ENCODE assay signal across 32 cellular contexts in genomic region chr2:188928643-188929042, GRCh38. TPM values are rescaled to one million over a fixed set of nuclear protein-coding genes. Genes with fewer than 3 reads are reported as not detected.
"Had no signal": no experiment of that assay in that cellular context is flagged by ENCODE, and none has a peak within 500 bp of the region (broad histone marks: within the 10 kb centered on the region; RNA-seq: fewer than 3 reads in every experiment).

No MANE protein-coding gene starts in this region.

- H3K36me3 ChIP-seq: esophagus muscularis mucosa, gastroesophageal sphincter, heart right ventricle had no signal

- DNase-seq: activated CD4-positive, alpha-beta T cell treated with anti-CD3 and anti-CD28 coated beads for 48 hours; activated CD4-positive, alpha-beta T cell treated with anti-CD3 and anti-CD28 coated beads, Interleukin-2, amount 50 U/mL, for 1 hour; activated CD4-positive, alpha-beta T cell treated with anti-CD3 and anti-CD28 coated beads, Interleukin-2, amount 50 U/mL, for 48 hours; activated CD8-positive, alpha-beta memory T cell treated with anti-CD3 and anti-CD28 coated beads for 24 hours; activated CD8-positive, alpha-beta memory T cell treated with anti-CD3 and anti-CD28 coated beads, Interleukin-2, amount 50 U/mL, for 4 hours; activated CD8-positive, alpha-beta T cell treated with anti-CD3 and anti-CD28 coated beads for 36 hours; activated effector memory CD4-positive, alpha-beta T cell treated with anti-CD3 and anti-CD28 coated beads, Interleukin-2, amount 50 U/mL, for 16 hours; activated naive CD4-positive, alpha-beta T cell treated with anti-CD3 and anti-CD28 coated beads for 36 hours; activated naive CD8-positive, alpha-beta T cell treated with anti-CD3 and anti-CD28 coated beads for 36 hours; activated naive CD8-positive, alpha-beta T cell treated with anti-CD3 and anti-CD28 coated beads, Interleukin-2, amount 50 U/mL, for 24 hours; activated T-cell treated with anti-CD3 and anti-CD28 coated beads, Interleukin-2, amount 50 U/mL, for 1 hour; activated T-cell treated with anti-CD3 and anti-CD28 coated beads, Interleukin-2, amount 50 U/mL, for 48 hours; amniotic stem cell; anterior cingulate cortex; body of pancreas; caudate nucleus; cortex of kidney; dermis blood vessel endothelial cell; effector CD4-positive, alpha-beta T cell; effector memory CD8-positive, alpha-beta T cell; erythroblast; foreskin melanocyte; heart right ventricle; T-helper 2 cell had no signal

- H3K4me3 Mint-ChIP-seq: activated CD8-positive, alpha-beta T cell treated with anti-CD3 and anti-CD28 coated beads for 36 hours; activated naive CD4-positive, alpha-beta T cell treated with anti-CD3 and anti-CD28 coated beads for 36 hours; activated naive CD4-positive, alpha-beta T cell treated with anti-CD3 and anti-CD28 coated beads, Interleukin-2, amount 50 U/mL, for 24 hours; activated naive CD8-positive, alpha-beta T cell treated with anti-CD3 and anti-CD28 coated beads for 36 hours; activated naive CD8-positive, alpha-beta T cell treated with anti-CD3 and anti-CD28 coated beads, Interleukin-2, amount 50 U/mL, for 24 hours; activated T-helper 1 cell treated with anti-CD3 and anti-CD28 coated beads, Interleukin-12 subunit alpha, Interleukin-12 subunit beta, Interleukin-2, Interleukin-4 antibody, amounts not matched to agents 30 ng/mL and 10 ng/mL and 1 ng/mL, durations not matched to agents 14 hours and 24 hours and 36 hours; effector memory CD8-positive, alpha-beta T cell; WTC11 had no signal

- H3K4me1 Mint-ChIP-seq: activated naive CD4-positive, alpha-beta T cell treated with anti-CD3 and anti-CD28 coated beads, Interleukin-2, amount 50 U/mL, for 24 hours; activated naive CD8-positive, alpha-beta T cell treated with anti-CD3 and anti-CD28 coated beads for 36 hours; activated naive CD8-positive, alpha-beta T cell treated with anti-CD3 and anti-CD28 coated beads, Interleukin-2, amount 50 U/mL, for 24 hours had no signal

- ATAC-seq: activated CD8-positive, alpha-beta T cell treated with anti-CD3 and anti-CD28 coated beads for 36 hours; activated naive CD8-positive, alpha-beta T cell treated with anti-CD3 and anti-CD28 coated beads, Interleukin-2, amount 50 U/mL, for 24 hours; body of pancreas; effector memory CD8-positive, alpha-beta T cell; gastroesophageal sphincter; heart right ventricle; WTC11 had no signal

- H3K27ac Mint-ChIP-seq: activated CD8-positive, alpha-beta T cell treated with anti-CD3 and anti-CD28 coated beads for 36 hours; activated naive CD4-positive, alpha-beta T cell treated with anti-CD3 and anti-CD28 coated beads for 36 hours; activated naive CD4-positive, alpha-beta T cell treated with anti-CD3 and anti-CD28 coated beads, Interleukin-2, amount 50 U/mL, for 24 hours; activated naive CD8-positive, alpha-beta T cell treated with anti-CD3 and anti-CD28 coated beads for 36 hours; activated naive CD8-positive, alpha-beta T cell treated with anti-CD3 and anti-CD28 coated beads, Interleukin-2, amount 50 U/mL, for 24 hours; activated T-helper 1 cell treated with anti-CD3 and anti-CD28 coated beads, Interleukin-12 subunit alpha, Interleukin-12 subunit beta, Interleukin-2, Interleukin-4 antibody, amounts not matched to agents 30 ng/mL and 10 ng/mL and 1 ng/mL, durations not matched to agents 14 hours and 24 hours and 36 hours; activated T-helper 2 cell treated with anti-CD3 and anti-CD28 coated beads, Interferon-gamma antibody, Interleukin-2, Interleukin-4, amounts not matched to agents 10 μg/mL and 5 μg/mL and 100 μg/mL, durations not matched to agents 14 hours and 24 hours and 36 hours; effector memory CD8-positive, alpha-beta T cell; WTC11 had no signal

- H3K27me3 ChIP-seq: body of pancreas, esophagus muscularis mucosa, gastroesophageal sphincter, heart right ventricle had no signal

- H3K4me3 ChIP-seq: body of pancreas, esophagus muscularis mucosa, gastroesophageal sphincter, heart right ventricle had no signal

- H3K27ac ChIP-seq: body of pancreas, esophagus muscularis mucosa, gastroesophageal sphincter, heart right ventricle, VCaP had no signal

- H3K27me3 Mint-ChIP-seq: activated CD8-positive, alpha-beta T cell treated with anti-CD3 and anti-CD28 coated beads for 36 hours; activated naive CD8-positive, alpha-beta T cell treated with anti-CD3 and anti-CD28 coated beads, Interleukin-2, amount 50 U/mL, for 24 hours; effector memory CD8-positive, alpha-beta T cell had no signal

- H3K36me3 Mint-ChIP-seq: activated naive CD8-positive, alpha-beta T cell treated with anti-CD3 and anti-CD28 coated beads for 36 hours had no signal

- H3K4me1 ChIP-seq: body of pancreas, esophagus muscularis mucosa, gastroesophageal sphincter, heart right ventricle had no signal

- H3K9me3 ChIP-seq: body of pancreas had no signal

RNA-seq across cellular contexts. Expression of gene COL3A1, which starts 45.5 kb away (rescaled TPM):
- total RNA-seq: activated CD8-positive, alpha-beta T cell treated with anti-CD3 and anti-CD28 coated beads for 36 hours; activated naive CD4-positive, alpha-beta T cell treated with anti-CD3 and anti-CD28 coated beads for 36 hours; activated naive CD8-positive, alpha-beta T cell treated with anti-CD3 and anti-CD28 coated beads for 36 hours; T-helper 1 cell treated with Interleukin-12 subunit alpha and Interleukin-12 subunit beta and Interleukin-4 antibody, amounts not matched to agents 30 ng/mL and 1 ng/mL, for 36 hours had no signal
